ENCODE assay signal across 25 cellular contexts in the genomic region with DNA sequence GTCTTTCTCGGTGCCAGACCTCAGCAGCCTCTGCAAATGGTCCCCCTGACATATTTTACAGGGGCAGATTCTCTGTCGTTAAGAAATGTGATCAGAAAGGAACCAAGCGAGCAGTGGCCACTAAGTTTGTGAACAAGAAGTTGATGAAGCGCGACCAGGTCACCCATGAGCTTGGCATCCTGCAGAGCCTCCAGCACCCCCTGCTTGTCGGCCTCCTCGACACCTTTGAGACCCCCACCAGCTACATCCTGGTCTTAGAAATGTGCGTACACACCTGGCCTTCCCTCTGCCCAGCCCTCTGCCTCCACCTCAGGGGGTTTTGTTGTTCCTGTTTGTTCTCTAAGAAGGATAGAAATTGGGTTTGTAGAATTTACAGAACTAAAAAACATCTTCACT.
"Had no signal": no experiment of that assay in that cellular context is flagged by ENCODE, and none has a peak within 500 bp of the region (broad histone marks: within the 10 kb centered on the region; RNA-seq: fewer than 3 reads in every experiment).

No MANE protein-coding gene starts in this region.

- H3K27me3 Mint-ChIP-seq: central memory CD8-positive, alpha-beta T cell; progenitor cell of endocrine pancreas; stimulated activated memory B cell treated with anti-CD40 and anti-IgM and Interleukin-4, amounts not matched to agents 10 μg/mL and 1 μg/mL and 100 μg/mL, for 72 hours had no signal

- H3K4me3 Mint-ChIP-seq: central memory CD8-positive, alpha-beta T cell; natural killer cell; stimulated activated memory B cell treated with anti-CD40 and anti-IgM and Interleukin-4, amounts not matched to agents 10 μg/mL and 1 μg/mL and 100 μg/mL, for 72 hours had no signal

- ATAC-seq: esophagus mucosa; foreskin keratinocyte; gastroesophageal sphincter; natural killer cell; stimulated activated memory B cell treated with anti-CD40 and anti-IgM and Interleukin-4, amounts not matched to agents 10 μg/mL and 1 μg/mL and 100 μg/mL, for 72 hours; stimulated activated naive CD8-positive, alpha-beta T cell treated with anti-CD3 and anti-CD28 coated beads, Interleukin-15, Interleukin-2, amounts not matched to agents 100 U/mL and 50 U/mL, for 24 hours had no signal

- H3K27ac ChIP-seq: epithelial cell of prostate, foreskin keratinocyte, gastroesophageal sphincter, hepatocyte, left lung, lower lobe of right lung, neutrophil, parathyroid adenoma, right lobe of liver, thoracic aorta, upper lobe of left lung had no signal

- H3K9me3 ChIP-seq: gastroesophageal sphincter, heart left ventricle, left lung, lower lobe of right lung, neutrophil, right lobe of liver, thoracic aorta, tibial nerve, upper lobe of left lung had no signal

- H3K36me3 Mint-ChIP-seq: natural killer cell had no signal

- H3K27me3 ChIP-seq: foreskin keratinocyte, gastroesophageal sphincter, heart left ventricle, hepatocyte, left lung, neutrophil, right lobe of liver, tibial nerve, upper lobe of left lung had no signal

- H3K9me3 Mint-ChIP-seq: central memory CD8-positive, alpha-beta T cell; natural killer cell; stimulated activated memory B cell treated with anti-CD40 and anti-IgM and Interleukin-4, amounts not matched to agents 10 μg/mL and 1 μg/mL and 100 μg/mL, for 72 hours had no signal

- H3K27ac Mint-ChIP-seq: natural killer cell; stimulated activated memory B cell treated with anti-CD40 and anti-IgM and Interleukin-4, amounts not matched to agents 10 μg/mL and 1 μg/mL and 100 μg/mL, for 72 hours had no signal

- DNase-seq: cortex of kidney; effector CD4-positive, alpha-beta T cell; foreskin keratinocyte; heart left ventricle; left cardiac atrium; left lung; lower lobe of right lung; natural killer cell; right lobe of liver; stimulated activated CD4-positive, alpha-beta T cell treated with anti-CD3 and anti-CD28 coated beads, Interleukin-2, amount 100 ng/mL, for 24 hours; stimulated activated CD4-positive, alpha-beta T cell treated with anti-CD3 and anti-CD28 coated beads, Interleukin-4, amount 100 ng/mL, for 4 hours; stimulated activated naive CD8-positive, alpha-beta T cell treated with anti-CD3 and anti-CD28 coated beads, Interleukin-15, Interleukin-2, amounts not matched to agents 100 U/mL and 50 U/mL, for 24 hours; upper lobe of left lung had no signal

- H3K9ac ChIP-seq: parathyroid adenoma had no signal

- H3K4me1 Mint-ChIP-seq: central memory CD8-positive, alpha-beta T cell; natural killer cell; stimulated activated memory B cell treated with anti-CD40 and anti-IgM and Interleukin-4, amounts not matched to agents 10 μg/mL and 1 μg/mL and 100 μg/mL, for 72 hours had no signal

- H3K4me3 ChIP-seq: gastroesophageal sphincter, heart left ventricle, hepatocyte, left lung, lower lobe of right lung, right lobe of liver, smooth muscle cell, thoracic aorta, tibial nerve, upper lobe of left lung had no signal

- H3K4me1 ChIP-seq: foreskin keratinocyte, gastroesophageal sphincter, left lung, lower lobe of right lung, parathyroid adenoma, right lobe of liver, tibial nerve, upper lobe of left lung had no signal
